10 cellular contexts compared by ENCODE assay signal in the genomic region with DNA sequence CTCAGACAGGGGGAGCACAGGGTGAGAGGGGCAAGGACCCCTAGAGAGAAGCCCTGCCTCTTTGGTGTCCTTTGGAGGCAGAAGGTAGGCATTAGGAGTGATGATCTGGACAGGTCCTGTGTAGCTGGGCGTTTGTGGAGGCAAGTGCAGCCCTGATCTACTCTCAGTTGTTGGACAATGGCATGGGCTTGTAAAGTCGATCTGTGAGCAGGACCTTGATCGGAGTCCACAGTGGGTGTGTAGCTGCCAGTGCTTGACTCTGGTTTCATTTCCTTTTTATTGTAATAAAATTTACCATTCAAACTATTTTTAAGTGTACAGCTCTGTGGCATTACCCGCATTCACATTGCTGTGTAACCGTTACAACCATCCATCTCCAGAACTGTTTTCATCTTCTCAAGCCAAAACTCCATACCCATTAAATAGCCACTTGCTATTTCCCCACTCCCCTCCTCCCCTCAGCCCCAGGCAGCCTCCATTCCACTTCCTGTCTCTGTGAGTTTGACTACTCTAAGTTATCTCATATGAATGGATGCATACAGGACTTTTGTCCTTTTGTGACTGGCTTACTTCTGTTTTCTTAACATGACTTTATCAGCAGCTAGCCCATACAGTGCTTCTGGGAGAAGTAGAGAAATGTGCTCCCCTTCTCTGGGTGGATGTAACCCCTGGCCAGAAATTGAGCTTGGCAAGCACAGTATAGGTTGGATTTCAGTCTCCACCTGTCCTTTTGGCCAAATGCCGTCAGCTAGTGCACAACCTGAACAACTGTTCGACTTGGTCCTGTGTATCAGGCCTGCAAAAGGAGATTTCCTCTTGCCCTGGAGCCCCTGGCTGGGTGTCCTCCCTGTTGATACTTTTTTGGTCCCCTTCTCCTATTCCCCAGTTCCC.
A peak's percentile ranks its signal among the peaks of the same experiment; 100 is the strongest.
DNase-seq lines count a peak whose midpoint lies in the region; ATAC-seq and TF ChIP-seq lines count a peak whose summit lies in the region.
"Had no signal": no experiment of that assay in that cellular context is flagged by ENCODE, and none has a peak within 500 bp of the region (broad histone marks: within the 10 kb centered on the region; RNA-seq: fewer than 3 reads in every experiment).

No MANE protein-coding gene starts in this region.

- H3K27me3 ChIP-seq in adrenal gland (no peaks in the 10 kb centered on the region), smooth muscle cell (ENCODE audit: low read depth) (no peaks in the 10 kb centered on the region)

- DNase-seq in adrenal gland = no peak
- DNase-seq in superior temporal gyrus (ENCODE audit: extremely low spot score) = no peak
- DNase-seq in NCI-H2196 treated with DMSO at 0.1 percent for 48 hours (lab: John Stamatoyannopoulos, UW; ENCODE audit: unreplicated experiment) = no peak
- no peak for DNase-seq in smooth muscle cell (lab: John Stamatoyannopoulos, UW; ENCODE audit: unreplicated experiment)
- DNase-seq: activated CD4-positive, alpha-beta T cell treated with anti-CD3 and anti-CD28 coated beads for 36 hours; foreskin keratinocyte had no signal

- no peak overlapping the region for H2AFZ ChIP-seq in smooth muscle cell (ENCODE audit: low read depth)

- H3K27ac ChIP-seq in adrenal gland = peak overlapping the region in 4 of 5 donors; percentile 33 to 84 (median 39)
- no peak overlapping the region for H3K27ac ChIP-seq in smooth muscle cell (ENCODE audit: low read depth)
- H3K27ac ChIP-seq: foreskin keratinocyte had no signal

- H3F3A ChIP-seq in smooth muscle cell (ENCODE audit: low read depth) = no peaks in the 10 kb centered on the region

- no peak for TF ChIP-seq POLR2A in adrenal gland (IDR thresholded peaks at IDR 0.05)

- H3K9me3 ChIP-seq in adrenal gland (replicated peaks in 1 of 3) (no peaks in the 10 kb centered on the region), smooth muscle cell (replicated peaks; ENCODE audit: low read depth) (no peaks in the 10 kb centered on the region)

- no peaks in the 10 kb centered on the region for H3K79me2 ChIP-seq in smooth muscle cell (ENCODE audit: low read depth)

- WGBS in adrenal gland, 4 donors = 82 to 92% (median 88%) methylated on average over 6 to 7 of the region's 7 CpGs
- WGBS in smooth muscle cell (ENCODE audit: low lambda C conversion rate) = 93% methylated on average over 7 of the region's 7 CpGs

- intact Hi-C loops in adrenal gland (cut with DNase I) = no loop called here

- H3K27ac Mint-ChIP-seq in stimulated activated memory B cell treated with anti-CD40 and anti-IgM and Interleukin-4, amounts not matched to agents 10 μg/mL and 1 μg/mL and 100 μg/mL, for 72 hours = no peak overlapping the region
- H3K27ac Mint-ChIP-seq: activated CD4-positive, alpha-beta T cell treated with anti-CD3 and anti-CD28 coated beads for 36 hours had no signal

- H3K9ac ChIP-seq in smooth muscle cell (ENCODE audit: low read depth) = no peak overlapping the region

- no peaks in the 10 kb centered on the region for H3K36me3 Mint-ChIP-seq in stimulated activated memory B cell treated with anti-CD40 and anti-IgM and Interleukin-4, amounts not matched to agents 10 μg/mL and 1 μg/mL and 100 μg/mL, for 72 hours

- TF ChIP-seq CTCF in adrenal gland (IDR thresholded peaks at IDR 0.05) (no peak), smooth muscle cell (IDR thresholded peaks at IDR 0.05; ENCODE audit: borderline replicate concordance, insufficient read depth, poor library complexity, severe bottlenecking) (no peak)

- no peaks in the 10 kb centered on the region for H3K4me1 Mint-ChIP-seq in stimulated activated memory B cell treated with anti-CD40 and anti-IgM and Interleukin-4, amounts not matched to agents 10 μg/mL and 1 μg/mL and 100 μg/mL, for 72 hours
- H3K4me1 Mint-ChIP-seq: activated CD4-positive, alpha-beta T cell treated with anti-CD3 and anti-CD28 coated beads for 36 hours had no signal

- H3K9me3 Mint-ChIP-seq in stimulated activated memory B cell treated with anti-CD40 and anti-IgM and Interleukin-4, amounts not matched to agents 10 μg/mL and 1 μg/mL and 100 μg/mL, for 72 hours = peaks cover 3% of the 10 kb centered on the region

- H3K4me1 ChIP-seq in adrenal gland (replicated peaks in 1 of 2) (peaks cover 10 to 34% of the 10 kb centered on the region in 2 donors), smooth muscle cell (ENCODE audit: low read depth) (peaks cover 9% of the 10 kb centered on the region)
- H3K4me1 ChIP-seq: foreskin keratinocyte had no signal

- H4K20me1 ChIP-seq in smooth muscle cell (ENCODE audit: low read depth) = no peaks in the 10 kb centered on the region

- H3K4me3 ChIP-seq in adrenal gland (no peak overlapping the region), smooth muscle cell (no peak overlapping the region)

- ATAC-seq in GM19324 (IDR thresholded peaks at IDR 0.05; ENCODE audit: low FRiP score, unreplicated experiment) (peak; percentile 41), HG03159 (IDR thresholded peaks at IDR 0.05; ENCODE audit: unreplicated experiment) (peak; percentile 38), HG02763 (IDR thresholded peaks at IDR 0.05; ENCODE audit: unreplicated experiment) (no peak)
- peak; percentile 6 for ATAC-seq in stimulated activated memory B cell treated with anti-CD40 and anti-IgM and Interleukin-4, amounts not matched to agents 10 μg/mL and 1 μg/mL and 100 μg/mL, for 72 hours
- ATAC-seq: activated CD4-positive, alpha-beta T cell treated with anti-CD3 and anti-CD28 coated beads for 36 hours; foreskin keratinocyte had no signal

- no peaks in the 10 kb centered on the region for H3K27me3 Mint-ChIP-seq in stimulated activated memory B cell treated with anti-CD40 and anti-IgM and Interleukin-4, amounts not matched to agents 10 μg/mL and 1 μg/mL and 100 μg/mL, for 72 hours

- H3K36me3 ChIP-seq in adrenal gland (replicated peaks in 1 of 2) (no peaks in the 10 kb centered on the region), smooth muscle cell (ENCODE audit: low read depth) (no peaks in the 10 kb centered on the region)

- no peak overlapping the region for H3K4me2 ChIP-seq in smooth muscle cell

- H3K4me3 Mint-ChIP-seq in stimulated activated memory B cell treated with anti-CD40 and anti-IgM and Interleukin-4, amounts not matched to agents 10 μg/mL and 1 μg/mL and 100 μg/mL, for 72 hours = no peak overlapping the region
- H3K4me3 Mint-ChIP-seq: activated CD4-positive, alpha-beta T cell treated with anti-CD3 and anti-CD28 coated beads for 36 hours had no signal
